8 cellular contexts compared by ENCODE assay signal in the genomic region with DNA sequence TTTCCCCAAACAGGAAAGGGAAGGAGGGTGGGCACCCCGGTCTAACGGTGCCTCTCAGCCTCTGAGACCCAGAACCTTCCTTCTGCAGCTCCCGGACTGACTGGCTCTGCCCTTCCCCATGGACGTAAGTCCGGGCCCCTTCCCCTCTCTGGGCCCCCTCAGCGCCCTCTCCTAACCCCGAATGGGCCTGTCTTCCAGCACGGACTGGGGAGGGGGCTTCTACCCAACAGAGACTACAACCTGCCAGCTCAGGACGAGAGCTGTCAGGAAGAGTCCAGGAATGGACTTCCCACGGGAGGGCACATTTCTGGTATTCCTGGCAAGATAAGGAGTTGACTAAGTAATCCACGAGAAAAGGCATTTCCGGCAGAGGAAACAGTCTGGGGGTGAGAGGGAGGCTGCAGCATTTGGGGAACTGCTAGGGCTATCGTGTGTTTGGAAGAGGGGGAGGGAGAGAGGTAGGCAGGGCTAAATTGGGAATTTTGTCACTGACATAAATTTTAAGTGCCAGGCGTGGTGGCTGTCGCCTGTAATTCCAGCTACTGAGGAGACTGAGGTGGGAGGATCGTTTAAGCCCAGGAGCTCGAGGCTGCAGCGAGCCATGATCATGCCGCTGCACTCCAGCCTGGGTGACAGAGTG. TPM values are rescaled to one million over a fixed set of nuclear protein-coding genes. Genes with fewer than 3 reads are reported as not detected.
DNase-seq lines count a peak whose midpoint lies in the region; ATAC-seq, FAIRE-seq and TF ChIP-seq lines count a peak whose summit lies in the region.

No MANE protein-coding gene starts in this region.

- no peaks in the 10 kb centered on the region for H3K9me2 ChIP-seq in neural cell (ENCODE audit: insufficient read depth, low read length)

- H3K27ac ChIP-seq in cardiac muscle cell (no peak overlapping the region), neural cell (ENCODE audit: low read length) (peak overlapping the region; percentile 24)

- H3K27me3 ChIP-seq in cardiac muscle cell, result no peaks in the 10 kb centered on the region
- H3K27me3 ChIP-seq in neural cell (ENCODE audit: insufficient read depth, low read depth, low read length), result no peaks in the 10 kb centered on the region

- peak overlapping the region; percentile 100 for H3K4me2 ChIP-seq in neural cell (ENCODE audit: low read length)

- intact Hi-C loops in Right ventricle myocardium superior (cut with DNase I), result no loop called here

- no peak for TF ChIP-seq CTCF in cardiac muscle cell (IDR thresholded peaks at IDR 0.05; ENCODE audit: low read depth, low read length)
- no peak for TF ChIP-seq CTCF in neural cell (IDR thresholded peaks at IDR 0.05; ENCODE audit: poor library complexity, severe bottlenecking)

- no peak for FAIRE-seq in RCC 7860 (lab: Jason Lieb, UNC)

- H3K4me3 ChIP-seq in cardiac muscle cell (peak overlapping the region; percentile 65), neural cell (ENCODE audit: low read length) (peak overlapping the region; percentile 95)

- H3K36me3 ChIP-seq in cardiac muscle cell (no peaks in the 10 kb centered on the region), neural cell (ENCODE audit: insufficient read depth, low read length) (no peaks in the 10 kb centered on the region)

- no peaks in the 10 kb centered on the region for H3F3A ChIP-seq in neural cell (ENCODE audit: insufficient read depth, low read length, poor library complexity, severe bottlenecking)

- peaks cover 10% of the 10 kb centered on the region for H3K79me2 ChIP-seq in neural cell (replicated peaks; ENCODE audit: insufficient read depth, low read length)

- H2AFZ ChIP-seq in neural cell (ENCODE audit: low read depth, low read length), result peak overlapping the region; percentile 56

- no peaks in the 10 kb centered on the region for H3K9me3 ChIP-seq in cardiac muscle cell (ENCODE audit: low read depth)
- H3K9me3 ChIP-seq in neural cell (ENCODE audit: low read length), result no peaks in the 10 kb centered on the region

- no peak for TF ChIP-seq RAD21 in neural cell (conservative IDR thresholded peaks at IDR 0.05)

- peak overlapping the region; percentile 79 for H3K9ac ChIP-seq in neural cell (ENCODE audit: low read length)

- DNase-seq in cardiac muscle cell (ENCODE audit: low read depth in 1 of 2, low spot score in 1 of 2) (peak in 1 of 2 donors; percentile 77), Right ventricle myocardium superior (no peak), RCC 7860 (ENCODE audit: low spot score) (peak; percentile 33), epidermal melanocyte (ENCODE audit: insufficient read length, low spot score) (peak; percentile 44), putamen (ENCODE audit: low spot score) (no peak)
- no peak for DNase-seq in stimulated activated CD4-positive, alpha-beta T cell treated with anti-CD3 and anti-CD28 coated beads, Interleukin-1b, Interleukin-23, amount 100 ng/mL, for 48 hours
- DNase-seq in effector CD8-positive, alpha-beta T cell (lab: John Stamatoyannopoulos, UW), result no peak

- ATAC-seq in Right ventricle myocardium superior (ENCODE audit: poor library complexity), result no peak

- H3K4me1 ChIP-seq in cardiac muscle cell (ENCODE audit: low read depth), result peaks cover 4% of the 10 kb centered on the region

- H4K20me1 ChIP-seq in neural cell (ENCODE audit: insufficient read depth), result no peaks in the 10 kb centered on the region

- TF ChIP-seq EP300 in neural cell (conservative IDR thresholded peaks at IDR 0.05; ENCODE audit: poor library complexity, severe bottlenecking), result no peak

TF ChIP-seq in neural cell, 6 proteins besides CTCF, POLR2A, EP300 and RAD21:
- TF ChIP-seq POLR2AphosphoS5 (IDR thresholded peaks at IDR 0.05), result no peak
- no peak for TF ChIP-seq SMC3 (conservative IDR thresholded peaks at IDR 0.05; ENCODE audit: poor library complexity)
- peak; percentile 21 for TF ChIP-seq MXI1 (conservative IDR thresholded peaks at IDR 0.05; ENCODE audit: poor library complexity, severe bottlenecking)
TF ChIP-seq in neural cell: peak in this region for 1.

RNA-seq across cellular contexts. Expression of a gene that starts 12.1 kb away (rescaled TPM):
- total RNA-seq in cardiac muscle cell, result 3,852 and 5,767 TPM in 2 replicates
- polyA plus RNA-seq in cardiac muscle cell, result 5,441 and 6,816 TPM in 2 replicates
- total RNA-seq in Right ventricle myocardium superior, result 3,843 TPM
- polyA plus RNA-seq in neural cell, result 59.3 and 71.3 TPM in 2 replicates
- 51.3 and 54.3 TPM in 2 replicates for polyA minus RNA-seq in neural cell

RNA-seq across cellular contexts. Expression of a gene that starts 22.3 kb away (rescaled TPM):
- 94.3 and 134 TPM in 2 replicates for total RNA-seq in cardiac muscle cell
- 217 and 225 TPM in 2 replicates for polyA plus RNA-seq in cardiac muscle cell
- 33.2 TPM for total RNA-seq in Right ventricle myocardium superior
- 173 and 184 TPM in 2 replicates for polyA plus RNA-seq in neural cell
- 122 and 159 TPM in 2 replicates for polyA minus RNA-seq in neural cell

RNA-seq across cellular contexts. Expression of a gene that starts 22.4 kb away (rescaled TPM):
- 0.21 and 0.36 TPM in 2 replicates for total RNA-seq in cardiac muscle cell
- not detected in 2 replicates for polyA plus RNA-seq in cardiac muscle cell
- not detected for total RNA-seq in Right ventricle myocardium superior
- 18.9 and 21.7 TPM in 2 replicates for polyA plus RNA-seq in neural cell
- polyA minus RNA-seq in neural cell, result 18.5 and 21.4 TPM in 2 replicates

RNA-seq across cellular contexts. Expression of a gene that starts 30.5 kb away (rescaled TPM):
- not detected in 2 replicates for total RNA-seq in cardiac muscle cell
- polyA plus RNA-seq in cardiac muscle cell, result not detected in 2 replicates
- total RNA-seq in Right ventricle myocardium superior, result not detected
- polyA plus RNA-seq in neural cell, result not detected in 2 replicates
- polyA minus RNA-seq in neural cell, result not detected in 2 replicates

RNA-seq across cellular contexts. Expression of a gene that starts 38.2 kb away (rescaled TPM):
- total RNA-seq in cardiac muscle cell, result 1.6 and 5.0 TPM in 2 replicates
- 2.2 and 8.9 TPM in 2 replicates for polyA plus RNA-seq in cardiac muscle cell
- total RNA-seq in Right ventricle myocardium superior, result 1.0 TPM
- not detected in 2 replicates for polyA plus RNA-seq in neural cell
- not detected in 2 replicates for polyA minus RNA-seq in neural cell

Comparison
In these comparisons a context has a peak if more than half of its experiments do, and no peak if none do; other contexts are left out.
1. DNase-seq: peak in RCC 7860 (single experiment) and epidermal melanocyte (single experiment); none in Right ventricle myocardium superior (single experiment), stimulated activated CD4-positive, alpha-beta T cell treated with anti-CD3 and anti-CD28 coated beads, Interleukin-1b, Interleukin-23, amount 100 ng/mL, for 48 hours (single experiment), putamen (single experiment) and effector CD8-positive, alpha-beta T cell (single experiment).